ENCODE assay signal across 9 cellular contexts in genomic region chr5:122756263-122756911, GRCh38. TPM values are rescaled to one million over a fixed set of nuclear protein-coding genes. Genes with fewer than 3 reads are reported as not detected.
DNase-seq lines count a peak whose midpoint lies in the region; ATAC-seq and TF ChIP-seq lines count a peak whose summit lies in the region.
"Had no signal": no experiment of that assay in that cellular context is flagged by ENCODE, and none has a peak within 500 bp of the region (broad histone marks: within the 10 kb centered on the region; RNA-seq: fewer than 3 reads in every experiment).

No MANE protein-coding gene starts in this region.

- peaks cover 6% of the 10 kb centered on the region for H3K27me3 Mint-ChIP-seq in activated naive CD4-positive, alpha-beta T cell treated with anti-CD3 and anti-CD28 coated beads, Interleukin-2, amount 10 ng/mL, durations not matched to agents 7 days and 5 days

- H3K4me3 Mint-ChIP-seq in activated naive CD4-positive, alpha-beta T cell treated with anti-CD3 and anti-CD28 coated beads, Interleukin-2, amount 10 ng/mL, durations not matched to agents 7 days and 5 days: no peak overlapping the region
- H3K4me3 Mint-ChIP-seq: nephron had no signal

- no peak overlapping the region for H2AFZ ChIP-seq in OCI-LY7 (ENCODE audit: low read length)

- no peaks in the 10 kb centered on the region for H3K36me3 Mint-ChIP-seq in activated naive CD4-positive, alpha-beta T cell treated with anti-CD3 and anti-CD28 coated beads, Interleukin-2, amount 10 ng/mL, durations not matched to agents 7 days and 5 days

- H3K4me3 ChIP-seq in OCI-LY7 (ENCODE audit: low read depth, low read length, poor library complexity, severe bottlenecking): no peak overlapping the region

- no peak overlapping the region for H3K27ac Mint-ChIP-seq in activated naive CD4-positive, alpha-beta T cell treated with anti-CD3 and anti-CD28 coated beads, Interleukin-2, amount 10 ng/mL, durations not matched to agents 7 days and 5 days
- H3K27ac Mint-ChIP-seq: nephron had no signal

- no peaks in the 10 kb centered on the region for H3K9me3 Mint-ChIP-seq in activated naive CD4-positive, alpha-beta T cell treated with anti-CD3 and anti-CD28 coated beads, Interleukin-2, amount 10 ng/mL, durations not matched to agents 7 days and 5 days

- BruUV-seq in OCI-LY7 (replicated peaks; lab: Mats Ljungman, UMichigan): no TSS peak

- H3K4me1 ChIP-seq in OCI-LY7 (ENCODE audit: insufficient read depth, low read length, poor library complexity, severe bottlenecking): no peaks in the 10 kb centered on the region

- POLR2A ChIA-PET in OCI-LY7 (lab: Charles Lee): no interaction called here

- H3K9me2 ChIP-seq in OCI-LY7 (ENCODE audit: insufficient read depth, low read length): no peaks in the 10 kb centered on the region

- no peaks in the 10 kb centered on the region for H3K36me3 ChIP-seq in OCI-LY7 (ENCODE audit: insufficient read depth, low read length)

- peaks cover 7% of the 10 kb centered on the region for H3K4me1 Mint-ChIP-seq in activated naive CD4-positive, alpha-beta T cell treated with anti-CD3 and anti-CD28 coated beads, Interleukin-2, amount 10 ng/mL, durations not matched to agents 7 days and 5 days

- peak; percentile 86 for ATAC-seq in GM18517 (IDR thresholded peaks at IDR 0.05; ENCODE audit: unreplicated experiment)
- ATAC-seq in HG02678 (IDR thresholded peaks at IDR 0.05; ENCODE audit: unreplicated experiment): peak; percentile 75

- H3K9me3 ChIP-seq in OCI-LY7 (ENCODE audit: low read length): no peaks in the 10 kb centered on the region

- CTCF ChIA-PET in OCI-LY7 (lab: Charles Lee; ENCODE audit: unreplicated experiment): no interaction called here
- CTCF ChIA-PET in activated naive CD4-positive, alpha-beta T cell treated with anti-CD3 and anti-CD28 coated beads, Interleukin-2, amount 10 ng/mL, durations not matched to agents 7 days and 5 days (lab: Charles Lee): no interaction called here

- peak; percentile 13 for DNase-seq in OCI-LY7 (ENCODE audit: low spot score)
- DNase-seq in globus pallidus (ENCODE audit: low spot score): peak; percentile 35
- no peak for DNase-seq in NK-92 (lab: John Stamatoyannopoulos, UW; ENCODE audit: unreplicated experiment)
- DNase-seq in HK-2 (ENCODE audit: unreplicated experiment): no peak
- DNase-seq in activated CD4-positive, alpha-beta T cell treated with anti-CD3 and anti-CD28 coated beads, Interleukin-2, amount 50 U/mL, for 1 hour: no peak
- DNase-seq in activated naive CD4-positive, alpha-beta T cell treated with anti-CD3 and anti-CD28 coated beads, Interleukin-2, amount 10 ng/mL, durations not matched to agents 7 days and 5 days: no peak

- no peak overlapping the region for H3K27ac ChIP-seq in OCI-LY7 (ENCODE audit: low read depth, low read length, poor library complexity, severe bottlenecking)

- intact Hi-C loops in OCI-LY7 (cut with micrococcal nuclease; ENCODE audit: unreplicated experiment): no loop called here

- no peak for TF ChIP-seq CTCF in OCI-LY7 (conservative IDR thresholded peaks at IDR 0.05; ENCODE audit: low read length)

- no peaks in the 10 kb centered on the region for H3K79me2 ChIP-seq in OCI-LY7 (ENCODE audit: insufficient read depth, low read depth, low read length)

- no peaks in the 10 kb centered on the region for H4K20me1 ChIP-seq in OCI-LY7 (ENCODE audit: insufficient read depth, low read length)

- H3K4me2 ChIP-seq in OCI-LY7 (ENCODE audit: low read length): no peak overlapping the region

RNA-seq across cellular contexts. Expression of gene SNX2, which starts 18.5 kb away (rescaled TPM):
- 46.0 and 47.1 TPM in 2 replicates for total RNA-seq in OCI-LY7 (2014; rRNA removed; shearing (Covaris generic))
- 78.3 and 85.3 TPM in 2 replicates for total RNA-seq in OCI-LY7 (2022)

Comparison
In these comparisons a context has a peak if more than half of its experiments do, and no peak if none do; other contexts are left out.
1. DNase-seq: peak in OCI-LY7 (single experiment) and globus pallidus (single experiment); none in NK-92 (single experiment), HK-2 (single experiment), activated CD4-positive, alpha-beta T cell treated with anti-CD3 and anti-CD28 coated beads, Interleukin-2, amount 50 U/mL, for 1 hour (single experiment) and activated naive CD4-positive, alpha-beta T cell treated with anti-CD3 and anti-CD28 coated beads, Interleukin-2, amount 10 ng/mL, durations not matched to agents 7 days and 5 days (single experiment).